Comparison of ENCODE assay signal across 8 cellular contexts in the genomic region with DNA sequence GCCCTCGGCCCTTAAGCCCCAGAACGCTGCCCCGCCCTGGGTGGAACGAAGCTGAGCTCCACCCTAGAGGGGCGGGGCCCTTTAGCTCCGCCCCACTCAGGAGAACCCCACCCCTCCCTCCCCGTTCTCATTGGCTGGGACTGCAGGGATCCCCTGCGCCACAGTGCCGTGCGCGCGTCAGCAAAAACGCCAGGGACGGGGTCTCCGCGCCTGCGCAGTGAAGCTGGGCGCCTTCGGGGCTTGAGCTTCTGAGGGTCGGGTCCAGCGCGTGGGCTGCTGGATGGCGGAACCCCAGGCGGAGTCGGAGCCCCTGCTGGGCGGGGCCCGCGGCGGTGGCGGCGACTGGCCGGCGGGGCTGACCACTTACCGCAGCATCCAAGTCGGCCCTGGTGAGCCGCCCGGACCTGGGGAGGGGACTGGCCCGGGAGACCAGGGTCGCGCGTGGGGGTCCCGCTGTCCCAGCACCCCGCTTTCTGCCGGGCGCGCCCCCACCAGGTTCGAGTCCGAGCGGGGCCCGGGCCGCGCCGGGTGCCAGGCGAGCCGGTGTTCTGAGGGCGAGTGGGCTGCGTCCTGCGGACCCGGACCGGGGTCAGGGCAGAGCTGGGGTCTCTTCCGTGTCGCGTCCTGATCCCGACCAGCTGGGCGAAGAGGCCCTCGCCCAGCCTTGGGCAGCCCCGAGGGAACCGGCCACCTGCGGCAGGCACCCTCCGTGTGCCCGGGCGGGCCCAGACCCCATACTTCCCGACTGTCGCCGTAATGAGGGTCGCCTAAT. TPM values are rescaled to one million over a fixed set of nuclear protein-coding genes. Genes with fewer than 3 reads are reported as not detected.
DNase-seq lines count a peak whose midpoint lies in the region; ATAC-seq and TF ChIP-seq lines count a peak whose summit lies in the region.

A gene (plus strand): TSS at position 215 of the 772 bp plus-strand sequence. CDS start 66 bp downstream, at position 281.

- peaks cover 18% of the 10 kb centered on the region for H3K27me3 Mint-ChIP-seq in activated T-helper 2 cell treated with anti-CD3 and anti-CD28 coated beads, Interferon-gamma antibody, Interleukin-2, Interleukin-4, amounts not matched to agents 10 μg/mL and 5 μg/mL and 100 μg/mL, durations not matched to agents 14 hours and 24 hours and 36 hours (ENCODE audit: low read depth)
- H3K27me3 Mint-ChIP-seq in natural killer cell treated with Interleukin-12 subunit alpha and Interleukin-12 subunit beta and Interleukin-15 and Interleukin-18, amount 100 ng/mL, for 72 hours, result peaks cover 0 to 12% of the 10 kb centered on the region in 2 donors

- H3K27me3 ChIP-seq in Loucy (ENCODE audit: insufficient read depth, low read length, poor library complexity, severe bottlenecking) (no peaks in the 10 kb centered on the region), RWPE2 (ENCODE audit: insufficient read depth, poor library complexity, severe bottlenecking) (no peaks in the 10 kb centered on the region)

- H3K9me3 ChIP-seq in Loucy (ENCODE audit: insufficient read depth, low read depth, low read length) (no peaks in the 10 kb centered on the region), RWPE2 (ENCODE audit: severe bottlenecking) (no peaks in the 10 kb centered on the region)

- no peaks in the 10 kb centered on the region for H3K9me2 ChIP-seq in Loucy (replicated peaks; ENCODE audit: low read depth, low read length)

- H3K4me3 ChIP-seq in Loucy (ENCODE audit: low read length, poor library complexity, severe bottlenecking) (peak within 1 kb of the TSS; percentile 86), RWPE2 (ENCODE audit: severe bottlenecking) (peak within 1 kb of the TSS; percentile 91), fibroblast of pulmonary artery (replicated peaks; ENCODE audit: low read depth, low read length) (peak within 1 kb of the TSS; percentile 75)

- H3K4me3 Mint-ChIP-seq in activated T-helper 2 cell treated with anti-CD3 and anti-CD28 coated beads, Interferon-gamma antibody, Interleukin-2, Interleukin-4, amounts not matched to agents 10 μg/mL and 5 μg/mL and 100 μg/mL, durations not matched to agents 14 hours and 24 hours and 36 hours (ENCODE audit: low read depth), result peak within 1 kb of the TSS; percentile 78
- H3K4me3 Mint-ChIP-seq in natural killer cell treated with Interleukin-12 subunit alpha and Interleukin-12 subunit beta and Interleukin-15 and Interleukin-18, amount 100 ng/mL, for 72 hours, result peak within 1 kb of the TSS; percentile 66

- peak within 1 kb of the TSS; percentile 87 for H3K4me2 ChIP-seq in Loucy (ENCODE audit: low read depth, low read length, poor library complexity, severe bottlenecking)

- H3F3A ChIP-seq in Loucy (ENCODE audit: low read depth), result no peaks in the 10 kb centered on the region

- H4K20me1 ChIP-seq in Loucy (ENCODE audit: insufficient read depth, low read length, poor library complexity, severe bottlenecking), result peaks cover 35% of the 10 kb centered on the region

- H3K27ac Mint-ChIP-seq in activated T-helper 2 cell treated with anti-CD3 and anti-CD28 coated beads, Interferon-gamma antibody, Interleukin-2, Interleukin-4, amounts not matched to agents 10 μg/mL and 5 μg/mL and 100 μg/mL, durations not matched to agents 14 hours and 24 hours and 36 hours, result peak within 1 kb of the TSS; percentile 79
- H3K27ac Mint-ChIP-seq in natural killer cell treated with Interleukin-12 subunit alpha and Interleukin-12 subunit beta and Interleukin-15 and Interleukin-18, amount 100 ng/mL, for 72 hours, result peak within 1 kb of the TSS; percentile 46 to 80

- H3K36me3 ChIP-seq in Loucy (ENCODE audit: insufficient read depth, low read length) (no peaks in the 10 kb centered on the region), RWPE2 (ENCODE audit: low read depth) (no peaks in the 10 kb centered on the region)

- H3K27ac ChIP-seq in RWPE2 (ENCODE audit: poor library complexity, severe bottlenecking), result peak within 1 kb of the TSS; percentile 48

- H3K9me3 Mint-ChIP-seq in activated T-helper 2 cell treated with anti-CD3 and anti-CD28 coated beads, Interferon-gamma antibody, Interleukin-2, Interleukin-4, amounts not matched to agents 10 μg/mL and 5 μg/mL and 100 μg/mL, durations not matched to agents 14 hours and 24 hours and 36 hours, result no peaks in the 10 kb centered on the region
- no peaks in the 10 kb centered on the region for H3K9me3 Mint-ChIP-seq in natural killer cell treated with Interleukin-12 subunit alpha and Interleukin-12 subunit beta and Interleukin-15 and Interleukin-18, amount 100 ng/mL, for 72 hours

- H3K9ac ChIP-seq in Loucy (ENCODE audit: low read depth, low read length, poor library complexity, severe bottlenecking), result peak within 1 kb of the TSS; percentile 92

- peaks cover 52% of the 10 kb centered on the region for H3K79me2 ChIP-seq in Loucy (ENCODE audit: insufficient read depth, low read length)

- DNase-seq in EL (peak; percentile 95), H4 (ENCODE audit: low spot score) (peak; percentile 89), RWPE2 (ENCODE audit: low spot score) (peak; percentile 90), fibroblast of pulmonary artery (ENCODE audit: low read depth) (peak; percentile 97)
- peak; percentile 90 for DNase-seq in activated T-helper 2 cell treated with anti-CD3 and anti-CD28 coated beads, Interferon-gamma antibody, Interleukin-2, Interleukin-4, amounts not matched to agents 10 μg/mL and 5 μg/mL and 100 μg/mL, durations not matched to agents 14 hours and 24 hours and 36 hours (ENCODE audit: low spot score)
- peak; percentile 93 for DNase-seq in natural killer cell treated with Interleukin-12 subunit alpha and Interleukin-12 subunit beta and Interleukin-15 and Interleukin-18, amount 100 ng/mL, for 72 hours (ENCODE audit: low spot score)
- DNase-seq in stimulated activated naive CD4-positive, alpha-beta T cell treated with Interleukin-2 at 50 U/mL for 16 hours (lab: John Stamatoyannopoulos, UW), result peak; percentile 86

- intact Hi-C loops in activated T-helper 2 cell treated with anti-CD3 and anti-CD28 coated beads, Interferon-gamma antibody, Interleukin-2, Interleukin-4, amounts not matched to agents 10 μg/mL and 5 μg/mL and 100 μg/mL, durations not matched to agents 14 hours and 24 hours and 36 hours (cut with micrococcal nuclease), result loop anchor here (1.0 kb wide), 1 partner anchor 210 kb away; no protein-coding TSS in a partner anchor

- TF ChIP-seq CTCF in Loucy (conservative IDR thresholded peaks at IDR 0.05; ENCODE audit: low read length) (no peak), RWPE2 (IDR thresholded peaks at IDR 0.05; ENCODE audit: poor library complexity, severe bottlenecking) (no peak), fibroblast of pulmonary artery (IDR thresholded peaks at IDR 0.05; ENCODE audit: low read length, missing control alignments) (no peak)

- H3K4me1 Mint-ChIP-seq in activated T-helper 2 cell treated with anti-CD3 and anti-CD28 coated beads, Interferon-gamma antibody, Interleukin-2, Interleukin-4, amounts not matched to agents 10 μg/mL and 5 μg/mL and 100 μg/mL, durations not matched to agents 14 hours and 24 hours and 36 hours (ENCODE audit: low read depth), result peaks cover 14% of the 10 kb centered on the region
- H3K4me1 Mint-ChIP-seq in natural killer cell treated with Interleukin-12 subunit alpha and Interleukin-12 subunit beta and Interleukin-15 and Interleukin-18, amount 100 ng/mL, for 72 hours (ENCODE audit: low read depth in 2 of 2), result peaks cover 0 to 7% of the 10 kb centered on the region in 2 donors

- H2AFZ ChIP-seq in Loucy (ENCODE audit: low read length), result peak within 1 kb of the TSS; percentile 88

- H3K36me3 Mint-ChIP-seq in activated T-helper 2 cell treated with anti-CD3 and anti-CD28 coated beads, Interferon-gamma antibody, Interleukin-2, Interleukin-4, amounts not matched to agents 10 μg/mL and 5 μg/mL and 100 μg/mL, durations not matched to agents 14 hours and 24 hours and 36 hours (ENCODE audit: low read depth), result no peaks in the 10 kb centered on the region
- no peaks in the 10 kb centered on the region for H3K36me3 Mint-ChIP-seq in natural killer cell treated with Interleukin-12 subunit alpha and Interleukin-12 subunit beta and Interleukin-15 and Interleukin-18, amount 100 ng/mL, for 72 hours

- H3K4me1 ChIP-seq in Loucy (ENCODE audit: insufficient read depth, low read length, poor library complexity, severe bottlenecking), result peaks cover 44% of the 10 kb centered on the region
- H3K4me1 ChIP-seq in RWPE2 (ENCODE audit: insufficient read depth, poor library complexity, severe bottlenecking), result peaks cover 3% of the 10 kb centered on the region

- ATAC-seq in RWPE2 (ENCODE audit: low read depth), result peak; percentile 92
- ATAC-seq in natural killer cell treated with Interleukin-12 subunit alpha and Interleukin-12 subunit beta and Interleukin-15 and Interleukin-18, amount 100 ng/mL, for 72 hours, result peak; percentile 99

RNA-seq across cellular contexts. Expression of the gene that starts here (rescaled TPM):
- total RNA-seq in H4 (2014; rRNA removed; shearing (Covaris generic)), result 6.2 and 7.4 TPM in 2 replicates
- 19.1 and 20.0 TPM in 2 replicates for total RNA-seq in activated T-helper 2 cell treated with anti-CD3 and anti-CD28 coated beads, Interferon-gamma antibody, Interleukin-2, Interleukin-4, amounts not matched to agents 10 μg/mL and 5 μg/mL and 100 μg/mL, durations not matched to agents 14 hours and 24 hours and 36 hours
- total RNA-seq in natural killer cell treated with Interleukin-12 subunit alpha and Interleukin-12 subunit beta and Interleukin-15 and Interleukin-18, amount 100 ng/mL, for 72 hours, result 10 to 100 TPM; 17.1 to 24.6 TPM

Comparison
In these comparisons a context has a peak if more than half of its experiments do, and no peak if none do; other contexts are left out.
1. Peak in every context shown above with its lines: DNase-seq, ATAC-seq, H3K4me3 ChIP-seq and H3K27ac ChIP-seq.